24 cellular contexts compared by ENCODE assay signal in genomic region chr11:9269492-9270030, GRCh38. TPM values are rescaled to one million over a fixed set of nuclear protein-coding genes. Genes with fewer than 3 reads are reported as not detected.
A peak's percentile ranks its signal among the peaks of the same experiment; 100 is the strongest.
DNase-seq lines count a peak whose midpoint lies in the region; ATAC-seq and TF ChIP-seq lines count a peak whose summit lies in the region.
"Had no signal": no experiment of that assay in that cellular context is flagged by ENCODE, and none has a peak within 500 bp of the region (broad histone marks: within the 10 kb centered on the region; RNA-seq: fewer than 3 reads in every experiment).

No MANE protein-coding gene starts in this region.

- peaks cover 0 to 9% (median 6%) of the 10 kb centered on the region in 4 donors for H3K4me1 ChIP-seq in sigmoid colon
- H3K4me1 ChIP-seq in foreskin keratinocyte = no peaks in the 10 kb centered on the region
- H3K4me1 ChIP-seq: upper lobe of right lung had no signal

- peak; percentile 29 for DNase-seq in activated CD8-positive, alpha-beta memory T cell treated with anti-CD3 and anti-CD28 coated beads, Interleukin-2, amount 10 ng/mL, durations not matched to agents 7 days and 5 days
- no peak for DNase-seq in activated CD8-positive, alpha-beta memory T cell treated with anti-CD3 and anti-CD28 coated beads, Interleukin-2, amount 50 U/mL, for 48 hours
- no peak for DNase-seq in T-helper 17 cell
- DNase-seq in fibroblast of peridontal ligament (ENCODE audit: extremely low read depth) = peak; percentile 42
- DNase-seq in sigmoid colon = peak; percentile 25
- no peak for DNase-seq in GM20000 (ENCODE audit: low spot score)
- no peak for DNase-seq in foreskin keratinocyte
- no peak for DNase-seq in HFFc6
- DNase-seq: 8988T; activated CD4-positive, alpha-beta T cell treated with anti-CD3 and anti-CD28 coated beads for 1 hour; aorta; central memory CD4-positive, alpha-beta T cell; H7; Karpas-422; naive thymus-derived CD4-positive, alpha-beta T cell; NCI-H1694 treated with DMSO at 0.1 percent for 48 hours; NCI-H526 treated with DMSO at 0.1 percent for 48 hours; pancreas; upper lobe of right lung had no signal

- no peak overlapping the region for H3K4me3 Mint-ChIP-seq in activated CD8-positive, alpha-beta memory T cell treated with anti-CD3 and anti-CD28 coated beads, Interleukin-2, amount 10 ng/mL, durations not matched to agents 7 days and 5 days
- H3K4me3 Mint-ChIP-seq in T-helper 17 cell (no peak overlapping the region), HFFc6 (no peak overlapping the region)
- H3K4me3 Mint-ChIP-seq: activated naive CD4-positive, alpha-beta T cell treated with anti-CD3 and anti-CD28 coated beads, Interleukin-2, amount 50 U/mL, for 24 hours; activated T-helper 1 cell treated with anti-CD3 and anti-CD28 coated beads, Interleukin-12 subunit alpha, Interleukin-12 subunit beta, Interleukin-2, Interleukin-4 antibody, amounts not matched to agents 30 ng/mL and 10 ng/mL and 1 ng/mL, durations not matched to agents 14 hours and 24 hours and 36 hours; B cell; memory B cell; naive thymus-derived CD4-positive, alpha-beta T cell had no signal

- no peak for TF ChIP-seq EP300 in sigmoid colon (IDR thresholded peaks at IDR 0.05)

- intact Hi-C loops in sigmoid colon (cut with DNase I) = loop anchor here (5.0 kb wide), 1 partner anchor 118 kb away; no protein-coding TSS in a partner anchor

- H3K27ac Mint-ChIP-seq in activated CD8-positive, alpha-beta memory T cell treated with anti-CD3 and anti-CD28 coated beads, Interleukin-2, amount 10 ng/mL, durations not matched to agents 7 days and 5 days = no peak overlapping the region
- H3K27ac Mint-ChIP-seq in T-helper 17 cell (peak overlapping the region; percentile 21), HFFc6 (no peak overlapping the region)
- H3K27ac Mint-ChIP-seq: activated naive CD4-positive, alpha-beta T cell treated with anti-CD3 and anti-CD28 coated beads, Interleukin-2, amount 50 U/mL, for 24 hours; activated T-helper 1 cell treated with anti-CD3 and anti-CD28 coated beads, Interleukin-12 subunit alpha, Interleukin-12 subunit beta, Interleukin-2, Interleukin-4 antibody, amounts not matched to agents 30 ng/mL and 10 ng/mL and 1 ng/mL, durations not matched to agents 14 hours and 24 hours and 36 hours; B cell; memory B cell; naive thymus-derived CD4-positive, alpha-beta T cell had no signal

- H3K9me3 Mint-ChIP-seq in activated CD8-positive, alpha-beta memory T cell treated with anti-CD3 and anti-CD28 coated beads, Interleukin-2, amount 10 ng/mL, durations not matched to agents 7 days and 5 days (ENCODE audit: low read depth) = no peaks in the 10 kb centered on the region
- no peaks in the 10 kb centered on the region for H3K9me3 Mint-ChIP-seq in HFFc6
- H3K9me3 Mint-ChIP-seq: activated naive CD4-positive, alpha-beta T cell treated with anti-CD3 and anti-CD28 coated beads, Interleukin-2, amount 50 U/mL, for 24 hours; activated T-helper 1 cell treated with anti-CD3 and anti-CD28 coated beads, Interleukin-12 subunit alpha, Interleukin-12 subunit beta, Interleukin-2, Interleukin-4 antibody, amounts not matched to agents 30 ng/mL and 10 ng/mL and 1 ng/mL, durations not matched to agents 14 hours and 24 hours and 36 hours; memory B cell; naive thymus-derived CD4-positive, alpha-beta T cell had no signal

- no peak for TF ChIP-seq CTCF in sigmoid colon (IDR thresholded peaks at IDR 0.05)
- no peak for TF ChIP-seq CTCF in GM20000 (IDR thresholded peaks at IDR 0.05; ENCODE audit: extremely low read depth, missing control alignments)
- no peak for TF ChIP-seq CTCF in foreskin keratinocyte (conservative IDR thresholded peaks at IDR 0.05)
- TF ChIP-seq CTCF in HFFc6 (IDR thresholded peaks at IDR 0.05) = no peak

- no peaks in the 10 kb centered on the region for H3K27me3 ChIP-seq in sigmoid colon
- no peaks in the 10 kb centered on the region for H3K27me3 ChIP-seq in foreskin keratinocyte
- H3K27me3 ChIP-seq: pancreas, upper lobe of right lung had no signal

- CTCF ChIA-PET in activated CD8-positive, alpha-beta memory T cell treated with anti-CD3 and anti-CD28 coated beads, Interleukin-2, amount 10 ng/mL, durations not matched to agents 7 days and 5 days (lab: Charles Lee) = no interaction called here

- H3K4me3 ChIP-seq in sigmoid colon = no peak overlapping the region
- H3K4me3 ChIP-seq: pancreas, upper lobe of right lung had no signal

- no peaks in the 10 kb centered on the region for H3K36me3 Mint-ChIP-seq in activated CD8-positive, alpha-beta memory T cell treated with anti-CD3 and anti-CD28 coated beads, Interleukin-2, amount 10 ng/mL, durations not matched to agents 7 days and 5 days
- H3K36me3 Mint-ChIP-seq in T-helper 17 cell (ENCODE audit: low read depth) (no peaks in the 10 kb centered on the region), HFFc6 (ENCODE audit: low read depth) (no peaks in the 10 kb centered on the region; the same call in 1 of the 2 replicates)
- H3K36me3 Mint-ChIP-seq: activated naive CD4-positive, alpha-beta T cell treated with anti-CD3 and anti-CD28 coated beads, Interleukin-2, amount 50 U/mL, for 24 hours; memory B cell; naive thymus-derived CD4-positive, alpha-beta T cell had no signal

- no peak for ATAC-seq in activated CD8-positive, alpha-beta memory T cell treated with anti-CD3 and anti-CD28 coated beads, Interleukin-2, amount 10 ng/mL, durations not matched to agents 7 days and 5 days
- no peak for ATAC-seq in T-helper 17 cell
- ATAC-seq in foreskin keratinocyte = no peak
- ATAC-seq: naive thymus-derived CD4-positive, alpha-beta T cell; pancreas; sciatic nerve; upper lobe of right lung had no signal

- H3K27ac ChIP-seq in sigmoid colon (no peak overlapping the region), foreskin keratinocyte (no peak overlapping the region)
- H3K27ac ChIP-seq: pancreas, upper lobe of right lung had no signal

- peaks cover 44% of the 10 kb centered on the region for H3K27me3 Mint-ChIP-seq in activated CD8-positive, alpha-beta memory T cell treated with anti-CD3 and anti-CD28 coated beads, Interleukin-2, amount 10 ng/mL, durations not matched to agents 7 days and 5 days
- H3K27me3 Mint-ChIP-seq in T-helper 17 cell (no peaks in the 10 kb centered on the region), HFFc6 (ENCODE audit: insufficient read depth) (no peaks in the 10 kb centered on the region; the same call in none of the 2 replicates)
- H3K27me3 Mint-ChIP-seq: activated naive CD4-positive, alpha-beta T cell treated with anti-CD3 and anti-CD28 coated beads, Interleukin-2, amount 50 U/mL, for 24 hours; B cell; memory B cell had no signal

- no peaks in the 10 kb centered on the region for H3K9me3 ChIP-seq in T-helper 17 cell (ENCODE audit: control insufficient read depth, low read length, poor library complexity, severe bottlenecking)
- H3K9me3 ChIP-seq in sigmoid colon = no peaks in the 10 kb centered on the region
- H3K9me3 ChIP-seq: pancreas, upper lobe of right lung had no signal

- H3K36me3 ChIP-seq in sigmoid colon = no peaks in the 10 kb centered on the region
- H3K36me3 ChIP-seq: pancreas, upper lobe of right lung had no signal

- WGBS in sigmoid colon, 2 donors = 29 to 58% methylated on average over 3 of the region's 3 CpGs

- TF ChIP-seq POLR2A in sigmoid colon (IDR thresholded peaks at IDR 0.05) = no peak

- peaks cover 3% of the 10 kb centered on the region for H3K4me1 Mint-ChIP-seq in activated CD8-positive, alpha-beta memory T cell treated with anti-CD3 and anti-CD28 coated beads, Interleukin-2, amount 10 ng/mL, durations not matched to agents 7 days and 5 days
- peaks cover 12% of the 10 kb centered on the region for H3K4me1 Mint-ChIP-seq in T-helper 17 cell
- peaks cover 22% of the 10 kb centered on the region for H3K4me1 Mint-ChIP-seq in HFFc6 (ENCODE audit: low read depth)

RNA-seq across cellular contexts. Expression of gene DENND5A, which starts 4.4 kb away (rescaled TPM):
- 10 to 100 TPM; 15.9 to 19.0 TPM for total RNA-seq in activated CD8-positive, alpha-beta memory T cell treated with anti-CD3 and anti-CD28 coated beads, Interleukin-2, amount 10 ng/mL, durations not matched to agents 7 days and 5 days
- total RNA-seq in T-helper 17 cell (10 to 100 TPM; 66.3 to 96.5 TPM), sigmoid colon (100 to 1,000 TPM in 1 of 4 donors, 10 to 100 TPM in 3; 89.2 to 130 (median 95.1) TPM), foreskin keratinocyte (33.1 and 37.6 TPM in 2 replicates)
- polyA plus RNA-seq in sigmoid colon (10 to 100 TPM in 2 of 3 donors, 1 to 10 TPM in 1; 9.7 to 19.3 (median 19.2) TPM), foreskin keratinocyte (16.2 and 19.9 TPM in 2 replicates)
- 100 to 1,000 TPM in 1 of 6 experiments, 10 to 100 TPM in 5; 82.0 to 106 (median 92.8) TPM for total RNA-seq in HFFc6 (2021; fragmentation: NEBNext Ultra II Directional; extraction: Animal tissue kit (Norgen Biotek cat#: 25700))

RNA-seq across cellular contexts. Expression of gene TMEM41B, which starts 44.8 kb away (rescaled TPM):
- 10 to 100 TPM; 25.7 to 27.3 TPM for total RNA-seq in activated CD8-positive, alpha-beta memory T cell treated with anti-CD3 and anti-CD28 coated beads, Interleukin-2, amount 10 ng/mL, durations not matched to agents 7 days and 5 days
- total RNA-seq in T-helper 17 cell = 10 to 100 TPM; 22.7 to 32.6 TPM
- 10 to 100 TPM; 20.3 to 22.2 (median 20.5) TPM for total RNA-seq in sigmoid colon
- 10 to 100 TPM in 1 of 3 donors, 1 to 10 TPM in 2; 6.5 to 20.8 (median 6.6) TPM for polyA plus RNA-seq in sigmoid colon
- total RNA-seq in foreskin keratinocyte = 58.4 and 71.7 TPM in 2 replicates
- 28.6 and 31.9 TPM in 2 replicates for polyA plus RNA-seq in foreskin keratinocyte
- 10 to 100 TPM; 30.5 to 35.3 (median 32.6) TPM for total RNA-seq in HFFc6 (2021; fragmentation: NEBNext Ultra II Directional; extraction: Animal tissue kit (Norgen Biotek cat#: 25700))

Comparison
In these comparisons a context has a peak if more than half of its experiments do, and no peak if none do; other contexts are left out.
1. DNase-seq: peak in activated CD8-positive, alpha-beta memory T cell treated with anti-CD3 and anti-CD28 coated beads, Interleukin-2, amount 10 ng/mL, durations not matched to agents 7 days and 5 days (single experiment), fibroblast of peridontal ligament (single experiment) and sigmoid colon (single experiment); none in activated CD8-positive, alpha-beta memory T cell treated with anti-CD3 and anti-CD28 coated beads, Interleukin-2, amount 50 U/mL, for 48 hours (single experiment), T-helper 17 cell (0 of 3), GM20000 (single experiment), foreskin keratinocyte (0 of 2) and HFFc6 (single experiment).